Comparison of ENCODE assay signal across 8 cellular contexts in genomic region chr7:99979814-99980225, GRCh38. TPM values are rescaled to one million over a fixed set of nuclear protein-coding genes. Genes with fewer than 3 reads are reported as not detected.
DNase-seq lines count a peak whose midpoint lies in the region; ATAC-seq and TF ChIP-seq lines count a peak whose summit lies in the region.
"Not testable (repeated sequence)": the region's sequence is repeated elsewhere in the genome, so short reads cannot be mapped to it uniquely, and the experiment has no call there.

No MANE protein-coding gene starts in this region.

- intact Hi-C loops in activated T-helper 2 cell treated with anti-CD3 and anti-CD28 coated beads, Interferon-gamma antibody, Interleukin-2, Interleukin-4, amounts not matched to agents 10 μg/mL and 5 μg/mL and 100 μg/mL, durations not matched to agents 14 hours and 24 hours and 36 hours (cut with micrococcal nuclease), result loop anchor here (1.0 to 5.0 kb wide), 2 partner anchors 72 to 151 kb away; no protein-coding TSS in a partner anchor

- not testable (repeated sequence) for H3K36me3 Mint-ChIP-seq in activated T-helper 2 cell treated with anti-CD3 and anti-CD28 coated beads, Interferon-gamma antibody, Interleukin-2, Interleukin-4, amounts not matched to agents 10 μg/mL and 5 μg/mL and 100 μg/mL, durations not matched to agents 14 hours and 24 hours and 36 hours (ENCODE audit: low read depth)

- H3K9me3 Mint-ChIP-seq in activated T-helper 2 cell treated with anti-CD3 and anti-CD28 coated beads, Interferon-gamma antibody, Interleukin-2, Interleukin-4, amounts not matched to agents 10 μg/mL and 5 μg/mL and 100 μg/mL, durations not matched to agents 14 hours and 24 hours and 36 hours, result not testable (repeated sequence)

- H3K4me3 Mint-ChIP-seq in activated T-helper 2 cell treated with anti-CD3 and anti-CD28 coated beads, Interferon-gamma antibody, Interleukin-2, Interleukin-4, amounts not matched to agents 10 μg/mL and 5 μg/mL and 100 μg/mL, durations not matched to agents 14 hours and 24 hours and 36 hours (ENCODE audit: low read depth), result not testable (repeated sequence)

- DNase-seq in ACHN (peak; percentile 28), NCI-H1930 (lab: John Stamatoyannopoulos, UW) (peak; percentile 54 to 58), T-helper 2 cell (peak; percentile 18 to 58 (median 48)), erythroblast (lab: John Stamatoyannopoulos, UW) (peak; percentile 49 to 76), mucosa of gallbladder (ENCODE audit: low spot score) (peak; percentile 57)
- peak; percentile 46 for DNase-seq in activated T-helper 2 cell treated with anti-CD3 and anti-CD28 coated beads, Interferon-gamma antibody, Interleukin-2, Interleukin-4, amounts not matched to agents 10 μg/mL and 5 μg/mL and 100 μg/mL, durations not matched to agents 14 hours and 24 hours and 36 hours (ENCODE audit: low spot score)
- DNase-seq in stimulated activated CD4-positive, alpha-beta T cell treated with anti-CD3 and anti-CD28 coated beads, Interleukin-4, amount 100 ng/mL, for 48 hours (ENCODE audit: low read depth in 2 of 2), result peak; percentile 47 to 60

- not testable (repeated sequence) for TF ChIP-seq POLR2A in erythroblast (IDR thresholded peaks at IDR 0.05; ENCODE audit: low read length)

- in situ Hi-C loops in ACHN (cut with HindIII; ENCODE audit: low pct_ligation_motif_present, low pct_unique_long_range_greater_than_20kb, low sequenced_read_pairs), result not testable (repeated sequence)

- peaks cover 19% of the 10 kb centered on the region for H3K27me3 Mint-ChIP-seq in activated T-helper 2 cell treated with anti-CD3 and anti-CD28 coated beads, Interferon-gamma antibody, Interleukin-2, Interleukin-4, amounts not matched to agents 10 μg/mL and 5 μg/mL and 100 μg/mL, durations not matched to agents 14 hours and 24 hours and 36 hours (ENCODE audit: low read depth)

- ATAC-seq in GM18867 (IDR thresholded peaks at IDR 0.05; ENCODE audit: unreplicated experiment), result peak; percentile 43

- H3K27ac Mint-ChIP-seq in activated T-helper 2 cell treated with anti-CD3 and anti-CD28 coated beads, Interferon-gamma antibody, Interleukin-2, Interleukin-4, amounts not matched to agents 10 μg/mL and 5 μg/mL and 100 μg/mL, durations not matched to agents 14 hours and 24 hours and 36 hours, result not testable (repeated sequence)

- H3K4me1 Mint-ChIP-seq in activated T-helper 2 cell treated with anti-CD3 and anti-CD28 coated beads, Interferon-gamma antibody, Interleukin-2, Interleukin-4, amounts not matched to agents 10 μg/mL and 5 μg/mL and 100 μg/mL, durations not matched to agents 14 hours and 24 hours and 36 hours (ENCODE audit: low read depth), result not testable (repeated sequence)

RNA-seq across cellular contexts. Expression of gene AZGP1, which starts 4.0 kb away (rescaled TPM):
- not detected in 2 replicates for total RNA-seq in activated T-helper 2 cell treated with anti-CD3 and anti-CD28 coated beads, Interferon-gamma antibody, Interleukin-2, Interleukin-4, amounts not matched to agents 10 μg/mL and 5 μg/mL and 100 μg/mL, durations not matched to agents 14 hours and 24 hours and 36 hours
- 104 TPM for total RNA-seq in mucosa of gallbladder

RNA-seq across cellular contexts. Expression of gene ZKSCAN1, which starts 35.6 kb away (rescaled TPM):
- total RNA-seq in activated T-helper 2 cell treated with anti-CD3 and anti-CD28 coated beads, Interferon-gamma antibody, Interleukin-2, Interleukin-4, amounts not matched to agents 10 μg/mL and 5 μg/mL and 100 μg/mL, durations not matched to agents 14 hours and 24 hours and 36 hours, result 59.0 and 63.5 TPM in 2 replicates
- 173 TPM for total RNA-seq in mucosa of gallbladder

RNA-seq across cellular contexts. Expression of gene GJC3, which starts 50.4 kb away (rescaled TPM):
- 0.21 TPM in 1 of 2 replicates, not detected in the other for total RNA-seq in activated T-helper 2 cell treated with anti-CD3 and anti-CD28 coated beads, Interferon-gamma antibody, Interleukin-2, Interleukin-4, amounts not matched to agents 10 μg/mL and 5 μg/mL and 100 μg/mL, durations not matched to agents 14 hours and 24 hours and 36 hours
- total RNA-seq in mucosa of gallbladder, result 0.26 TPM

Comparison
In these comparisons a context has a peak if more than half of its experiments do, and no peak if none do; other contexts are left out.
1. Peak in every context shown above with its lines: DNase-seq and ATAC-seq.
2. RNA of gene AZGP1, which starts 4.0 kb away (total RNA-seq): 104 TPM in mucosa of gallbladder (single experiment); not detected in activated T-helper 2 cell treated with anti-CD3 and anti-CD28 coated beads, Interferon-gamma antibody, Interleukin-2, Interleukin-4, amounts not matched to agents 10 μg/mL and 5 μg/mL and 100 μg/mL, durations not matched to agents 14 hours and 24 hours and 36 hours; every median in the first group is over 100 times any median in the second.